ENCODE assay signal across 8 cellular contexts in the genomic region with DNA sequence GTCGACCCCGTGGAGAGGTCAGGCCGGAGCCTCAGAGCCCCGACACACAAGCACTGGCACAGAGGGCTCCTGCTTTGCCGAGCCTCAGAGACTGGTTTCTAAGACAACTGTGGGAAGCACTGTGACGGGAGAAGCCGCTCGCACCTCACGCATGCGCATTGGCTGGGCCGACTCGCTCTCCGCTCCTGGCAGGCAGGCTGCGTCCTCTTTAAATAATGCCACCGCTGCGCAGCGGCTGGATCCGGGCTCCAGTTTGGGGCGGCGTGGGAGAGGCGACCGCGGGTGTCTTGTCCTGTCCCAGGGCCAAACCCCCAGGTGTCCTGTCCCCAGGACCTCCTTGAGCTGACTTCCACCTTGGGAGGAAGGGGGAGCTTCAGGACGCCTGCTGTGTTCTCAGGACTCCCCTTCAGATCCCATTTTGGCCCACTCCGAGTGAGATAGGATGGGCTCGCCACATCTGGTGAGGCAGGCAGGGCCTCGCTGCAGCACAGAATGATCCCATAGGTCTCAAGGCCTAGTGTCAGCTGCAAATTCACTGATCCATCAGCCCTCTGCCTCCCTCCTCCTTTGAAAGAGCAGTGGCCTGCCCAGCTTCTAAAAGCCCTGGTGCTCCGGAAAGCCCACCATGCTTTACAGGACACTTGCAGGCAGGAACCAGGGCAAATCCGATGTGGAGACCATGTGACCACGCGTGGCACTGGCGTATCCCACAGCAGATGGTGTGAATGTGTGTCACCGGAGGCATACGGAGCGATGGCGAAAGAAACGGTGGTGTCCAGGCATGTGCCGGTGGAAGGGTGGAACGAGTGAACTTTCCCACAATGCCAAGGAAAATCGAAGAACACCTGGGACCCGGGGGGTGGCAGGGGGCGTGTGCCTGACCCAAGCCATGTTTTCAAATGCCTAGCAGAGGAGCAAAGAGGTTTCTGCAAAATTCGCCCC.
DNase-seq lines count a peak whose midpoint lies in the region; ATAC-seq, FAIRE-seq and TF ChIP-seq lines count a peak whose summit lies in the region.

No MANE protein-coding gene starts in this region.

- H3K9me3 ChIP-seq in WERI-Rb-1 (ENCODE audit: severe bottlenecking) (no peaks in the 10 kb centered on the region), mammary epithelial cell (replicated peaks; ENCODE audit: insufficient read depth, low read length) (peaks cover 3% of the 10 kb centered on the region), iPS-20b (ENCODE audit: insufficient read depth, low read depth, low read length) (no peaks in the 10 kb centered on the region), small intestine (ENCODE audit: control insufficient read depth, low read depth) (no peaks in the 10 kb centered on the region)

- no peak for TF ChIP-seq CTCF in WERI-Rb-1 (IDR thresholded peaks at IDR 0.05; ENCODE audit: low read depth, low read length)
- TF ChIP-seq CTCF in mammary epithelial cell (conservative IDR thresholded peaks at IDR 0.05 in 1 of 2, IDR thresholded peaks at IDR 0.05 in 1 of 2; ENCODE audit: extremely low read depth in 1 of 2, insufficient read depth in 1 of 2, low read depth in 1 of 2, low read length in 2 of 2), result no peak

- 32% methylated on average over 28 of the region's 43 CpGs for WGBS in mammary epithelial cell (ENCODE audit: low coverage, missing lambda C conversion rate)
- 18 to 26% (median 23%) methylated on average over 43 of the region's 43 CpGs for WGBS in small intestine, 3 donors

- H4K20me1 ChIP-seq in mammary epithelial cell (ENCODE audit: insufficient read depth, low read length), result no peaks in the 10 kb centered on the region

- H3K27ac ChIP-seq in WERI-Rb-1 (no peak overlapping the region), mammary epithelial cell (ENCODE audit: insufficient read depth, low read depth, low read length) (no peak overlapping the region), iPS-20b (ENCODE audit: low read length) (no peak overlapping the region), small intestine (ENCODE audit: low read depth in 1 of 2, low read length in 1 of 2) (no peak overlapping the region)

- H3K27me3 ChIP-seq in WERI-Rb-1 (ENCODE audit: insufficient read depth, low read depth, severe bottlenecking), result peaks cover 5% of the 10 kb centered on the region
- no peaks in the 10 kb centered on the region for H3K27me3 ChIP-seq in mammary epithelial cell (ENCODE audit: insufficient read depth, low read length)
- H3K27me3 ChIP-seq in iPS-20b (ENCODE audit: insufficient read depth, low read length), result peaks cover 100% of the 10 kb centered on the region
- H3K27me3 ChIP-seq in small intestine (ENCODE audit: control insufficient read depth in 2 of 2, insufficient read depth in 2 of 2, low read length in 2 of 2), result peaks cover 4 to 10% of the 10 kb centered on the region in 2 donors

- peaks cover 20% of the 10 kb centered on the region for H3K4me1 ChIP-seq in mammary epithelial cell (ENCODE audit: insufficient read depth, low read length)
- H3K4me1 ChIP-seq in iPS-20b (ENCODE audit: insufficient read depth, low read length), result no peaks in the 10 kb centered on the region; the same call in 1 of the 2 replicates
- H3K4me1 ChIP-seq in small intestine (ENCODE audit: control insufficient read depth in 2 of 2, insufficient read depth in 1 of 2, low read depth in 1 of 2, low read length in 1 of 2), result no peaks in the 10 kb centered on the region

- peak overlapping the region; percentile 82 for H2AFZ ChIP-seq in mammary epithelial cell (ENCODE audit: low read depth, low read length)

- intact Hi-C loops in mammary epithelial cell (cut with micrococcal nuclease), result no loop called here

- H3K4me3 ChIP-seq in WERI-Rb-1 (ENCODE audit: low read depth, low read length) (peak overlapping the region; percentile 37), mammary epithelial cell (replicated peaks in 1 of 3; ENCODE audit: insufficient read depth in 1 of 3, low read depth in 2 of 3, low read length in 3 of 3) (peak overlapping the region; percentile 24 to 45 (median 40)), iPS-20b (ENCODE audit: low read length) (peak overlapping the region; percentile 58; the same call in 1 of the 2 replicates), small intestine (ENCODE audit: low read depth in 1 of 2, low read length in 2 of 2) (no peak overlapping the region)

- DNase-seq in NCI-H1105 treated with DMSO at 0.1 percent for 48 hours (lab: John Stamatoyannopoulos, UW) (peak; percentile 83), WERI-Rb-1 (peak; percentile 86), mammary epithelial cell (peak; percentile 65), small intestine (peak; percentile 64)

- H3K36me3 ChIP-seq in WERI-Rb-1, result no peaks in the 10 kb centered on the region
- no peaks in the 10 kb centered on the region for H3K36me3 ChIP-seq in mammary epithelial cell (ENCODE audit: insufficient read depth, low read length)
- no peaks in the 10 kb centered on the region for H3K36me3 ChIP-seq in iPS-20b (ENCODE audit: insufficient read depth, low read depth, low read length)
- H3K36me3 ChIP-seq in small intestine (ENCODE audit: control insufficient read depth in 2 of 2, insufficient read depth in 2 of 2, low read length in 2 of 2), result no peaks in the 10 kb centered on the region

- FAIRE-seq in small intestine (lab: Jason Lieb, UNC), result no peak

- dilution Hi-C loops in mammary epithelial cell (cut with HindIII; ENCODE audit: low sequenced_read_pairs), result no loop called here

- peak; percentile 42 for ATAC-seq in GM19328 (IDR thresholded peaks at IDR 0.05; ENCODE audit: unreplicated experiment)
- ATAC-seq in GM19467 (IDR thresholded peaks at IDR 0.05; ENCODE audit: unreplicated experiment), result no peak
- ATAC-seq in GM21367 (IDR thresholded peaks at IDR 0.05; ENCODE audit: unreplicated experiment), result no peak

- H3K9ac ChIP-seq in mammary epithelial cell (ENCODE audit: insufficient read depth, low read length) (no peak overlapping the region), iPS-20b (ENCODE audit: low read depth, low read length) (no peak overlapping the region)

- peak overlapping the region; percentile 68 for H3K4me2 ChIP-seq in mammary epithelial cell (ENCODE audit: insufficient read depth, low read depth, low read length)

- no TSS peak for BruUV-seq in mammary epithelial cell (replicated peaks; lab: Mats Ljungman, UMichigan)

- no peaks in the 10 kb centered on the region for H3K79me2 ChIP-seq in mammary epithelial cell (ENCODE audit: insufficient read depth, low read length)

- CTCF ChIA-PET in mammary epithelial cell (lab: Charles Lee; ENCODE audit: low non-redundant PET), result no interaction called here

- in situ Hi-C loops in mammary epithelial cell (cut with MboI; ENCODE audit: low sequenced_read_pairs in 2 of 2), result loop anchor here (25.0 kb wide), 5 partner anchors 179 to 879 kb away; partner anchors contain the start of genes APMAP (in 1 of the 2), GINS1 (in 1 of the 2) and ZNF337 (in 1 of the 2)

Comparison
In these comparisons a context has a peak if more than half of its experiments do, and no peak if none do; other contexts are left out.
1. H3K4me3 ChIP-seq: peak in WERI-Rb-1 (single experiment), mammary epithelial cell (3 of 3) and iPS-20b (single experiment); none in small intestine (0 of 2).
2. Peak in every context shown above with its lines, with median percentiles within 50 percentile points of each other: DNase-seq.